In genomic region chr11:61828379-61828628, GRCh38 we compare ENCODE assay signal across 8 cellular contexts. TPM values are rescaled to one million over a fixed set of nuclear protein-coding genes. Genes with fewer than 3 reads are reported as not detected.
DNase-seq lines count a peak whose midpoint lies in the region; ATAC-seq and TF ChIP-seq lines count a peak whose summit lies in the region.

No MANE protein-coding gene starts in this region.

- H3K4me1 Mint-ChIP-seq in glutamatergic neuron (ENCODE audit: low read depth, unreplicated experiment), result peaks cover 40% of the 10 kb centered on the region

- peak overlapping the region; percentile 75 for H3K27ac ChIP-seq in SU-DHL-6 (ENCODE audit: low read depth, low read length)
- H3K27ac ChIP-seq in smooth muscle cell (ENCODE audit: low read depth), result peak overlapping the region; percentile 57

- H3F3A ChIP-seq in SU-DHL-6 (ENCODE audit: insufficient read depth) (0 out of 2 replicates have a peak, but pooled peaks cover 5% of the 10 kb centered on the region), smooth muscle cell (ENCODE audit: low read depth) (peaks cover 20% of the 10 kb centered on the region)

- H2AFZ ChIP-seq in SU-DHL-6 (ENCODE audit: low read depth, low read length, severe bottlenecking) (no peak overlapping the region), smooth muscle cell (ENCODE audit: low read depth) (peak overlapping the region; percentile 50)

- no peaks in the 10 kb centered on the region for H3K36me3 Mint-ChIP-seq in glutamatergic neuron (ENCODE audit: unreplicated experiment)

- WGBS in smooth muscle cell (ENCODE audit: low lambda C conversion rate), result 1% methylated on average over 15 of the region's 16 CpGs

- H3K4me3 ChIP-seq in SU-DHL-6 (ENCODE audit: insufficient read depth, low read length, poor library complexity, severe bottlenecking) (peak overlapping the region; percentile 59), smooth muscle cell (peak overlapping the region; percentile 78)

- H3K4me3 Mint-ChIP-seq in glutamatergic neuron (ENCODE audit: unreplicated experiment), result peak overlapping the region; percentile 92

- H3K27me3 ChIP-seq in SU-DHL-6 (ENCODE audit: low read length) (no peaks in the 10 kb centered on the region), smooth muscle cell (ENCODE audit: low read depth) (no peaks in the 10 kb centered on the region)

- H3K9me3 ChIP-seq in SU-DHL-6 (ENCODE audit: insufficient read depth, low read length) (no peaks in the 10 kb centered on the region), smooth muscle cell (replicated peaks; ENCODE audit: low read depth) (no peaks in the 10 kb centered on the region)

- H3K27me3 Mint-ChIP-seq in glutamatergic neuron (ENCODE audit: unreplicated experiment), result peaks cover 23% of the 10 kb centered on the region

- H3K4me2 ChIP-seq in SU-DHL-6 (ENCODE audit: low read depth, low read length, poor library complexity, severe bottlenecking) (peak overlapping the region; percentile 84), smooth muscle cell (peak overlapping the region; percentile 96)

- H3K9me3 Mint-ChIP-seq in glutamatergic neuron (ENCODE audit: unreplicated experiment), result peaks cover 21% of the 10 kb centered on the region

- ATAC-seq in GM21528 (IDR thresholded peaks at IDR 0.05; ENCODE audit: low FRiP score, unreplicated experiment) (peak; percentile 12), GM21360 (IDR thresholded peaks at IDR 0.05; ENCODE audit: unreplicated experiment) (no peak)

- H3K9ac ChIP-seq in SU-DHL-6 (ENCODE audit: low read length), result peak overlapping the region; percentile 81
- peak overlapping the region; percentile 56 for H3K9ac ChIP-seq in smooth muscle cell (ENCODE audit: low read depth)

- no peaks in the 10 kb centered on the region for H3K9me2 ChIP-seq in SU-DHL-6 (replicated peaks; ENCODE audit: insufficient read depth, low read length)

- DNase-seq in glutamatergic neuron, result no peak
- DNase-seq in smooth muscle cell (lab: John Stamatoyannopoulos, UW; ENCODE audit: unreplicated experiment), result no peak
- DNase-seq in germinal center (ENCODE audit: low spot score), result no peak
- no peak for DNase-seq in effector CD8-positive, alpha-beta T cell (lab: John Stamatoyannopoulos, UW)
- DNase-seq in stimulated activated CD8-positive, alpha-beta memory T cell treated with anti-CD3 and anti-CD28 coated beads, Interleukin-4, amount 100 ng/mL, for 48 hours, result no peak

- no peaks in the 10 kb centered on the region for H3K36me3 ChIP-seq in SU-DHL-6 (ENCODE audit: low read length)
- H3K36me3 ChIP-seq in smooth muscle cell (ENCODE audit: low read depth), result no peaks in the 10 kb centered on the region

- H3K27ac Mint-ChIP-seq in glutamatergic neuron (ENCODE audit: unreplicated experiment), result peak overlapping the region; percentile 99

- peaks cover 33% of the 10 kb centered on the region for H3K79me2 ChIP-seq in SU-DHL-6 (ENCODE audit: insufficient read depth, low read length)
- peaks cover 52% of the 10 kb centered on the region for H3K79me2 ChIP-seq in smooth muscle cell (ENCODE audit: low read depth)

- H3K4me1 ChIP-seq in smooth muscle cell (ENCODE audit: low read depth), result peaks cover 27% of the 10 kb centered on the region

- no peaks in the 10 kb centered on the region for H4K20me1 ChIP-seq in SU-DHL-6 (ENCODE audit: low read depth, low read length)
- peaks cover 45% of the 10 kb centered on the region for H4K20me1 ChIP-seq in smooth muscle cell (ENCODE audit: low read depth)

- TF ChIP-seq CTCF in SU-DHL-6 (IDR thresholded peaks at IDR 0.05; ENCODE audit: insufficient read depth, low read length, poor library complexity, severe bottlenecking) (no peak), glutamatergic neuron (IDR thresholded peaks at IDR 0.05; ENCODE audit: partially characterized antibody, unreplicated experiment) (no peak), smooth muscle cell (IDR thresholded peaks at IDR 0.05; ENCODE audit: borderline replicate concordance, insufficient read depth, poor library complexity, severe bottlenecking) (no peak)

RNA-seq across cellular contexts. Expression of gene FADS2, which starts 0.2 kb away (rescaled TPM):
- 701 TPM for total RNA-seq in glutamatergic neuron (ENCODE audit: unreplicated experiment)
- total RNA-seq in smooth muscle cell, result 279 and 332 TPM in 2 replicates
- polyA plus RNA-seq in smooth muscle cell, result 285 and 495 TPM in 2 replicates

RNA-seq across cellular contexts. Expression of gene FADS1, which starts 11.5 kb away (rescaled TPM):
- total RNA-seq in glutamatergic neuron (ENCODE audit: unreplicated experiment) (155 TPM), smooth muscle cell (122 and 144 TPM in 2 replicates)
- polyA plus RNA-seq in smooth muscle cell, result 176 and 266 TPM in 2 replicates

RNA-seq across cellular contexts. Expression of gene FEN1, which starts 35.6 kb away (rescaled TPM):
- total RNA-seq in glutamatergic neuron (ENCODE audit: unreplicated experiment) (15.2 TPM), smooth muscle cell (12.1 and 15.6 TPM in 2 replicates)
- polyA plus RNA-seq in smooth muscle cell, result 21.1 and 23.3 TPM in 2 replicates

RNA-seq across cellular contexts. Expression of gene TMEM258, which starts 35.9 kb away (rescaled TPM):
- total RNA-seq in glutamatergic neuron (ENCODE audit: unreplicated experiment), result 82.7 TPM
- 97.2 and 118 TPM in 2 replicates for total RNA-seq in smooth muscle cell
- 300 and 317 TPM in 2 replicates for polyA plus RNA-seq in smooth muscle cell
